Comparison of ENCODE assay signal across 20 cellular contexts in genomic region chr19:30565680-30566079, GRCh38.
DNase-seq lines count a peak whose midpoint lies in the region; ATAC-seq lines count a peak whose summit lies in the region.
"Had no signal": no experiment of that assay in that cellular context is flagged by ENCODE, and none has a peak within 500 bp of the region (broad histone marks: within the 10 kb centered on the region; RNA-seq: fewer than 3 reads in every experiment).

No MANE protein-coding gene starts in this region.

- DNase-seq in H7 (peak; percentile 60), SJCRH30 (peak; percentile 26 to 41), kidney glomerular epithelial cell (lab: John Stamatoyannopoulos, UW) (peak; percentile 9), superior temporal gyrus (ENCODE audit: extremely low spot score) (peak; percentile 10), sciatic nerve (ENCODE audit: low spot score) (no peak), NCI-H1436 treated with DMSO at 0.1 percent for 48 hours (lab: John Stamatoyannopoulos, UW) (no peak)
- DNase-seq: ACHN, AML-193, COR-L47, GM23248, HFFc6, KG1, NCI-H1436, NCI-H2029 treated with DMSO at 0.1 percent for 48 hours, NCI-H510A treated with DMSO at 0.1 percent for 48 hours, NCI-H82 had no signal

- intact Hi-C loops in sciatic nerve (cut with DNase I): no loop called here

- H3K4me1 ChIP-seq in SJCRH30: peaks cover 44% of the 10 kb centered on the region

- no peaks in the 10 kb centered on the region for H3K36me3 ChIP-seq in H7 (replicated peaks; ENCODE audit: control insufficient read depth, insufficient read depth, low read length)
- H3K36me3 ChIP-seq in SJCRH30: no peaks in the 10 kb centered on the region

- H3K4me3 ChIP-seq in H7 (ENCODE audit: insufficient read depth, low read depth, low read length) (no peak overlapping the region), SJCRH30 (no peak overlapping the region)
- H3K4me3 ChIP-seq: GM23248 had no signal

- no peaks in the 10 kb centered on the region for H3K27me3 ChIP-seq in H7 (ENCODE audit: control insufficient read depth, insufficient read depth, low read length)
- H3K27me3 ChIP-seq in SJCRH30: no peaks in the 10 kb centered on the region

- ATAC-seq in sciatic nerve (no peak), HG03175 (IDR thresholded peaks at IDR 0.05; ENCODE audit: unreplicated experiment) (no peak)
- ATAC-seq: HepG2, Panc1, Right ventricle myocardium inferior had no signal

- H3K27ac ChIP-seq in SJCRH30: peak overlapping the region; percentile 53
- H3K27ac ChIP-seq: GM23248 had no signal

- no peaks in the 10 kb centered on the region for H3K9me3 ChIP-seq in SJCRH30 (replicated peaks)

Comparison
In these comparisons a context has a peak if more than half of its experiments do, and no peak if none do; other contexts are left out.
1. DNase-seq: peak in H7 (single experiment), SJCRH30 (2 of 2), kidney glomerular epithelial cell (single experiment) and superior temporal gyrus (single experiment); none in sciatic nerve (single experiment) and NCI-H1436 treated with DMSO at 0.1 percent for 48 hours (single experiment).